In genomic region chr4:183099537-183100297, GRCh38 we compare ENCODE assay signal across 9 cellular contexts. TPM values are rescaled to one million over a fixed set of nuclear protein-coding genes. Genes with fewer than 3 reads are reported as not detected.
DNase-seq lines count a peak whose midpoint lies in the region; ATAC-seq, FAIRE-seq and TF ChIP-seq lines count a peak whose summit lies in the region.
"Had no signal": no experiment of that assay in that cellular context is flagged by ENCODE, and none has a peak within 500 bp of the region (broad histone marks: within the 10 kb centered on the region; RNA-seq: fewer than 3 reads in every experiment).

No MANE protein-coding gene starts in this region.

- H3K9me3 ChIP-seq in Peyer's patch, result no peaks in the 10 kb centered on the region

- peak; percentile 14 for ATAC-seq in GM18511 (IDR thresholded peaks at IDR 0.05; ENCODE audit: unreplicated experiment)

- H3K4me3 ChIP-seq in Peyer's patch (peak overlapping the region; percentile 57 to 88 (median 70)), bronchial epithelial cell (ENCODE audit: low read depth, low read length) (peak overlapping the region; percentile 77)

- TF ChIP-seq POLR2A in Peyer's patch (IDR thresholded peaks at IDR 0.05), result no peak

- peak; percentile 7; the same call in 1 of the 2 replicates for TF ChIP-seq CTCF in 22Rv1 (IDR thresholded peaks at IDR 0.05)
- no peak for TF ChIP-seq CTCF in Peyer's patch (IDR thresholded peaks at IDR 0.05)
- TF ChIP-seq CTCF in bronchial epithelial cell (IDR thresholded peaks at IDR 0.05; ENCODE audit: insufficient read depth, low read length, severe bottlenecking), result peak; percentile 18

- DNase-seq in Peyer's patch (peak in 1 of 3 donors; percentile 55), bronchial epithelial cell (ENCODE audit: low read depth) (no peak), NCI-H128 (lab: John Stamatoyannopoulos, UW; ENCODE audit: unreplicated experiment) (no peak), hippocampal formation (lab: John Stamatoyannopoulos, UW) (no peak)
- peak; percentile 11 for DNase-seq in stimulated activated CD4-positive, alpha-beta T cell treated with anti-CD3 and anti-CD28 coated beads, Interleukin-4, amount 100 ng/mL, for 24 hours

- H3K27ac ChIP-seq in 22Rv1 (peak overlapping the region; percentile 49), Peyer's patch (peak overlapping the region; percentile 73 to 96 (median 86)), layer of hippocampus (ENCODE audit: low read depth, low read length) (peak overlapping the region; percentile 78)

- H3K27me3 ChIP-seq in Peyer's patch (peaks cover 0 to 8% of the 10 kb centered on the region in 2 donors), bronchial epithelial cell (ENCODE audit: control insufficient read depth, insufficient read depth, low read length) (no peaks in the 10 kb centered on the region), layer of hippocampus (ENCODE audit: control insufficient read depth, insufficient read depth, low read length) (no peaks in the 10 kb centered on the region)

- H3K4me1 ChIP-seq in Peyer's patch, result peaks cover 0 to 21% (median 5%) of the 10 kb centered on the region in 4 donors

- H3K36me3 ChIP-seq in Peyer's patch (no peaks in the 10 kb centered on the region), bronchial epithelial cell (ENCODE audit: control insufficient read depth, insufficient read depth, low read length) (no peaks in the 10 kb centered on the region)

- FAIRE-seq in bronchial epithelial cell (lab: Jason Lieb, UNC), result no peak
- FAIRE-seq: colon had no signal

RNA-seq across cellular contexts. Expression of gene WWC2, which starts 0.7 kb away (rescaled TPM):
- total RNA-seq in Peyer's patch (10 to 100 TPM in 1 of 4 donors, 1 to 10 TPM in 3; 4.6 to 40.4 (median 9.5) TPM), bronchial epithelial cell (13.2 and 13.4 TPM in 2 replicates)

Comparison
In these comparisons a context has a peak if more than half of its experiments do, and no peak if none do; other contexts are left out.
1. CTCF ChIP-seq: peak in 22Rv1 (single experiment) and bronchial epithelial cell (single experiment); none in Peyer's patch (0 of 6).
2. Peak in every context shown above with its lines, with median percentiles within 50 percentile points of each other: H3K27ac ChIP-seq.